In the genomic region with DNA sequence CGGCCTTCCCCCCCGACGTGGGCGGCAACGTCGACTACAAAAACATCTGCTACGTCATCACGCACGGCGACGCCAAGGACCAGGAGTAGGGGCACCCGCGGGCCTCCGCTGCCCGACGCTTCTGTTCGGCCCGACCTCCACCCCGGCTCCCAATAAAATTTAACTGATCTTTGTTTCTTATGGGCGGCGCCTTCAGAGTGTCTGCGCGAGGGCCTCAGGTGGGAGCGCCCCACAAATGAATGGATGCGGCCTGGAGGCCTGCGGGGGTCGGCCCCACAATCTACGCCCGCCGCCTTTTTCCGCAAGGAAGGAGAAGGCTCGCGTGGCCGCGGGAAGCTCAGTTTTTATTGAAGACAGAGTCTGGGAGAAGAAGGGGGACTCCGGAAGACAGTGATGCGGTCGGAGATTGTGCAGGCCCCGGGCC, we compare ENCODE assay signal across 8 cellular contexts. TPM values are rescaled to one million over a fixed set of nuclear protein-coding genes. Genes with fewer than 3 reads are reported as not detected.
A peak's percentile ranks its signal among the peaks of the same experiment; 100 is the strongest.
DNase-seq lines count a peak whose midpoint lies in the region; ATAC-seq and TF ChIP-seq lines count a peak whose summit lies in the region.

No MANE protein-coding gene starts in this region.

- ATAC-seq in omental fat pad (ENCODE audit: low FRiP score), result peak; percentile 50

- H3K27ac ChIP-seq in SJCRH30 (peak overlapping the region; percentile 96), temporal lobe (ENCODE audit: low read depth, low read length) (peak overlapping the region; percentile 100)

- H3K9me3 ChIP-seq in MG63, result no peaks in the 10 kb centered on the region
- H3K9me3 ChIP-seq in SJCRH30 (replicated peaks), result no peaks in the 10 kb centered on the region

- peaks cover 21% of the 10 kb centered on the region for H3K4me1 ChIP-seq in SJCRH30

- TF ChIP-seq CTCF in omental fat pad (IDR thresholded peaks at IDR 0.05), result no peak

- H3K36me3 ChIP-seq in MG63 (peaks cover 2% of the 10 kb centered on the region; the same call in 1 of the 2 replicates), SJCRH30 (no peaks in the 10 kb centered on the region)

- DNase-seq in Daoy (ENCODE audit: low read depth), result peak; percentile 81
- DNase-seq in H4 (ENCODE audit: low spot score), result peak; percentile 75
- peak; percentile 95 for DNase-seq in MG63
- DNase-seq in SJCRH30, result peak; percentile 95 to 96
- peak; percentile 87 for DNase-seq in activated naive CD4-positive, alpha-beta T cell treated with anti-CD3 and anti-CD28 coated beads, Interleukin-2, amount 50 U/mL, for 16 hours
- peak; percentile 87 for DNase-seq in glomerular visceral epithelial cell (ENCODE audit: extremely low spot score)
- DNase-seq in omental fat pad (ENCODE audit: low spot score), result peak; percentile 79

- peak overlapping the region; percentile 62 for H3K4me3 ChIP-seq in MG63
- H3K4me3 ChIP-seq in SJCRH30, result peak overlapping the region; percentile 77

- no peaks in the 10 kb centered on the region for H3K27me3 ChIP-seq in MG63
- no peaks in the 10 kb centered on the region for H3K27me3 ChIP-seq in SJCRH30

RNA-seq across cellular contexts. Expression of a gene that starts 3.2 kb away (rescaled TPM):
- total RNA-seq in Daoy (2014; rRNA removed; shearing (Covaris generic)), result not detected in 2 replicates
- total RNA-seq in H4 (2014; rRNA removed; shearing (Covaris generic)), result not detected in 2 replicates
- total RNA-seq in MG63 (2014; rRNA removed; shearing (Covaris generic); ENCODE audit: low replicate concordance), result not detected in 2 replicates
- total RNA-seq in SJCRH30 (2014; rRNA removed; shearing (Covaris generic)), result 10.8 and 13.1 TPM in 2 replicates
- not detected for total RNA-seq in omental fat pad
- total RNA-seq in temporal lobe, result not detected

RNA-seq across cellular contexts. Expression of a gene that starts 4.5 kb away (rescaled TPM):
- not detected in 2 replicates for total RNA-seq in Daoy (2014; rRNA removed; shearing (Covaris generic))
- not detected in 2 replicates for total RNA-seq in H4 (2014; rRNA removed; shearing (Covaris generic))
- not detected in 2 replicates for total RNA-seq in MG63 (2014; rRNA removed; shearing (Covaris generic); ENCODE audit: low replicate concordance)
- 0.23 and 0.45 TPM in 2 replicates for total RNA-seq in SJCRH30 (2014; rRNA removed; shearing (Covaris generic))
- 1 to 10 TPM in 3 of 4 donors, under 1 TPM in 1; 0.93 to 2.6 (median 2.4) TPM for total RNA-seq in omental fat pad
- 0.74 TPM for total RNA-seq in temporal lobe

RNA-seq across cellular contexts. Expression of a gene that starts 7.5 kb away (rescaled TPM):
- 26.2 and 27.1 TPM in 2 replicates for total RNA-seq in Daoy (2014; rRNA removed; shearing (Covaris generic))
- 10.4 and 15.9 TPM in 2 replicates for total RNA-seq in H4 (2014; rRNA removed; shearing (Covaris generic))
- total RNA-seq in MG63 (2014; rRNA removed; shearing (Covaris generic); ENCODE audit: low replicate concordance), result 40.3 and 60.6 TPM in 2 replicates
- total RNA-seq in SJCRH30 (2014; rRNA removed; shearing (Covaris generic)), result 33.7 and 36.0 TPM in 2 replicates
- total RNA-seq in omental fat pad (10 to 100 TPM; 19.0 to 28.6 (median 26.7) TPM), temporal lobe (28.8 TPM)

RNA-seq across cellular contexts. Expression of a gene that starts 17.4 kb away (rescaled TPM):
- total RNA-seq in Daoy (2014; rRNA removed; shearing (Covaris generic)), result 6.0 and 6.3 TPM in 2 replicates
- 4.1 and 7.4 TPM in 2 replicates for total RNA-seq in H4 (2014; rRNA removed; shearing (Covaris generic))
- 17.2 and 19.8 TPM in 2 replicates for total RNA-seq in MG63 (2014; rRNA removed; shearing (Covaris generic); ENCODE audit: low replicate concordance)
- 9.3 and 10.1 TPM in 2 replicates for total RNA-seq in SJCRH30 (2014; rRNA removed; shearing (Covaris generic))
- total RNA-seq in omental fat pad, result 1 to 10 TPM; 3.4 to 5.4 (median 4.9) TPM
- 20.4 TPM for total RNA-seq in temporal lobe

RNA-seq across cellular contexts. Expression of a gene that starts 22.7 kb away (rescaled TPM):
- 63.1 and 64.5 TPM in 2 replicates for total RNA-seq in Daoy (2014; rRNA removed; shearing (Covaris generic))
- 42.7 and 53.6 TPM in 2 replicates for total RNA-seq in H4 (2014; rRNA removed; shearing (Covaris generic))
- total RNA-seq in MG63 (2014; rRNA removed; shearing (Covaris generic); ENCODE audit: low replicate concordance), result 43.8 and 70.0 TPM in 2 replicates
- 52.2 and 52.3 TPM in 2 replicates for total RNA-seq in SJCRH30 (2014; rRNA removed; shearing (Covaris generic))
- 10 to 100 TPM; 27.3 to 39.9 (median 35.4) TPM for total RNA-seq in omental fat pad
- 38.6 TPM for total RNA-seq in temporal lobe

Comparison
In these comparisons a context has a peak if more than half of its experiments do, and no peak if none do; other contexts are left out.
1. Peak in every context shown above with its lines: DNase-seq, ATAC-seq, H3K4me3 ChIP-seq and H3K27ac ChIP-seq.